1 cellular context compared by ENCODE assay signal in the genomic region with DNA sequence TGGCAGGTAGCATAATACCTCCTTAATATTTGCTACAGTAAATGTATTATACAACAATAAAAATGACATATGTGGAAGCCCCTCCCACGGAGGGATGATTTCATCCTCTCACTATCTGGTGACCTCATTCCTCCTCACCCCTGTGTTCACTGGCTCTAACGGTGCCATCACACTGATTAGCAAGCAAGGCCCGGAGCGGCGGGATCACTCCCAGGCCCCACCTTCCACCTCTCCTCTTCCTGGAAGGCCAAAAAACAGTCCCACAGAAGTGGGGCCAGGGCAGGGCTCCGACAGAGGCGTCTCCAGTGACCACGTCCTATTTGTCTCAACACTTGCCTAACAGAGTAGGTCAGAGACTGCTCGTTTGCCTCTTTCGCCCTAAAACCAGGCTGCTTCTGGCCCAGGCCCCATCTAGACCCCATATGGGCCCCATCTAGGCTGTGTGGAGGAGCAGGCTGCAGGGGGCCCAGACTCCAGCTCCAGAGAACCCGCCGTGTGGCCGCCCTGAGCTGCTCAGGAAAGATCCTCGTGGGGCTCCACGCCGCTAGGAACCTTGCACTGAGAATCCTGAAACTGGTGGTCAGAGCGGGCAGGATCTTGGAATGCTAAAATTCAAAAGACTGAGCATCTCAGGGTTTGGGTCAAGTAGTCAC.
A peak's percentile ranks its signal among the peaks of the same experiment; 100 is the strongest.
TF ChIP-seq lines count a peak whose summit lies in the region.

No MANE protein-coding gene starts in this region.

TF ChIP-seq in HEK293, 187 proteins besides CTCF, POLR2A, EP300 and RAD21 (continued from another document):
- TF ChIP-seq, protein P1, sequence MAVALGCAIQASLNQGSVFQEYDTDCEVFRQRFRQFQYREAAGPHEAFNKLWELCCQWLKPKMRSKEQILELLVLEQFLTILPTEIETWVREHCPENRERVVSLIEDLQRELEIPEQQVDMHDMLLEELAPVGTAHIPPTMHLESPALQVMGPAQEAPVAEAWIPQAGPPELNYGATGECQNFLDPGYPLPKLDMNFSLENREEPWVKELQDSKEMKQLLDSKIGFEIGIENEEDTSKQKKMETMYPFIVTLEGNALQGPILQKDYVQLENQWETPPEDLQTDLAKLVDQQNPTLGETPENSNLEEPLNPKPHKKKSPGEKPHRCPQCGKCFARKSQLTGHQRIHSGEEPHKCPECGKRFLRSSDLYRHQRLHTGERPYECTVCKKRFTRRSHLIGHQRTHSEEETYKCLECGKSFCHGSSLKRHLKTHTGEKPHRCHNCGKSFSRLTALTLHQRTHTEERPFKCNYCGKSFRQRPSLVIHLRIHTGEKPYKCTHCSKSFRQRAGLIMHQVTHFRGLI (tag by site-specific recombination; IDR thresholded peaks at IDR 0.05): no peak
- peak; percentile 69 for TF ChIP-seq ZNF335 (tag by site-specific recombination; conservative IDR thresholded peaks at IDR 0.05)
- no peak for TF ChIP-seq OSR2 (tag by site-specific recombination; IDR thresholded peaks at IDR 0.05)
- no peak for TF ChIP-seq ZNF214 (tag by site-specific recombination; IDR thresholded peaks at IDR 0.05; ENCODE audit: borderline replicate concordance)
- no peak for TF ChIP-seq ZNF292 (tag by site-specific recombination; IDR thresholded peaks at IDR 0.05; ENCODE audit: borderline replicate concordance, low read depth)
- no peak for TF ChIP-seq HOXA7 (CRISPR knock-in tag; IDR thresholded peaks at IDR 0.05; ENCODE audit: borderline replicate concordance)
- TF ChIP-seq SP3 (tag by site-specific recombination; IDR thresholded peaks at IDR 0.05): peak; percentile 58; the same call in 1 of the 2 replicates
- TF ChIP-seq ZNF221 (tag by site-specific recombination; IDR thresholded peaks at IDR 0.05; ENCODE audit: borderline replicate concordance): no peak
